ENCODE assay signal across 1 cellular context in genomic region chr11:126268708-126269579, GRCh38.
A peak's percentile ranks its signal among the peaks of the same experiment; 100 is the strongest.
TF ChIP-seq lines count a peak whose summit lies in the region.

Gene FOXRED1, plus strand, starts transcription at chr11:126269154. Its CDS starts 53 bp downstream, at chr11:126269207.
Gene SRPRA, minus strand, starts transcription at chr11:126268895. Its CDS starts 91 bp downstream, at chr11:126268804.

TF ChIP-seq in K562, 482 proteins besides CTCF, POLR2A, EP300 and RAD21 (continued from another document and continues in another):
- TF ChIP-seq ZBTB43 (CRISPR knock-in tag; IDR thresholded peaks at IDR 0.05) (0 out of 2 replicates have a peak, but pooled peaks have one; percentile 50), ZBTB1 (CRISPR knock-in tag; IDR thresholded peaks at IDR 0.05; ENCODE audit: borderline replicate concordance, low read depth) (no peak), MED1 (CRISPR knock-in tag; IDR thresholded peaks at IDR 0.05; ENCODE audit: borderline replicate concordance) (no peak), RBFOX2 (IDR thresholded peaks at IDR 0.05; ENCODE audit: low read depth, low read length) (peak; percentile 97), KLF13 (tag; IDR thresholded peaks at IDR 0.05; ENCODE audit: borderline replicate concordance, low read depth) (no peak), ESRRB (CRISPR knock-in tag; IDR thresholded peaks at IDR 0.05; ENCODE audit: borderline replicate concordance) (no peak), AFF1 (IDR thresholded peaks at IDR 0.05; ENCODE audit: low read depth in 1 of 2, partially characterized antibody in 2 of 2) (no peak), SNAPC5 (CRISPR knock-in tag; IDR thresholded peaks at IDR 0.05) (no peak), ZNF347 (CRISPR knock-in tag; IDR thresholded peaks at IDR 0.05; ENCODE audit: low read depth) (no peak), TCFL5 (CRISPR knock-in tag; conservative IDR thresholded peaks at IDR 0.05) (no peak), RBM14 (IDR thresholded peaks at IDR 0.05; ENCODE audit: borderline replicate concordance, insufficient read depth, low read depth, low read length) (no peak), CBFA2T3 (IDR thresholded peaks at IDR 0.05) (no peak), SRSF1 (IDR thresholded peaks at IDR 0.05; ENCODE audit: low read depth, low read length) (no peak), ZNF23 (CRISPR knock-in tag; IDR thresholded peaks at IDR 0.05) (no peak), ZNF589 (CRISPR knock-in tag; IDR thresholded peaks at IDR 0.05; ENCODE audit: low read depth) (0 out of 2 replicates have a peak, but pooled peaks have one; percentile 49), TAF1 (IDR thresholded peaks at IDR 0.05; ENCODE audit: control insufficient read depth, extremely low read depth, insufficient read depth, low read length, severe bottlenecking) (peak; percentile 92), STAT5A (IDR thresholded peaks at IDR 0.05; ENCODE audit: borderline replicate concordance, low read length) (no peak), TCF7 (IDR thresholded peaks at IDR 0.05; ENCODE audit: borderline replicate concordance) (0 out of 2 replicates have a peak, but pooled peaks have one; percentile 58), PCBP2 (IDR thresholded peaks at IDR 0.05; ENCODE audit: low read depth, low read length, poor library complexity, severe bottlenecking) (no peak), CGGBP1 (CRISPR knock-in tag; IDR thresholded peaks at IDR 0.05) (no peak), RBM39 (optimal IDR thresholded peaks at IDR 0.05; ENCODE audit: low read depth, low read length) (no peak), ZNF778 (CRISPR knock-in tag; IDR thresholded peaks at IDR 0.05) (no peak), SREBF2 (CRISPR knock-in tag; IDR thresholded peaks at IDR 0.05) (no peak), CBFB (CRISPR knock-in tag; IDR thresholded peaks at IDR 0.05) (no peak), CC2D1A (IDR thresholded peaks at IDR 0.05) (0 out of 2 replicates have a peak, but pooled peaks have one; percentile 15), ZNF277 (CRISPR knock-in tag; IDR thresholded peaks at IDR 0.05; ENCODE audit: borderline replicate concordance) (no peak), MTA1 (IDR thresholded peaks at IDR 0.05; ENCODE audit: borderline replicate concordance) (peak; percentile 99), ATF2 (CRISPR knock-in tag; IDR thresholded peaks at IDR 0.05) (no peak), HEY1 (CRISPR knock-in tag; IDR thresholded peaks at IDR 0.05; ENCODE audit: borderline replicate concordance) (no peak), SIX5 (IDR thresholded peaks at IDR 0.05; ENCODE audit: borderline replicate concordance in 1 of 2, insufficient read depth in 1 of 2, low read depth in 1 of 2, low read length in 2 of 2) (peak in 1 of 2 experiments; percentile 3; a peak in 1 of 4 replicates), ZBTB11 (CRISPR knock-in tag; IDR thresholded peaks at IDR 0.05) (peak in 2 of 3 experiments; percentile 69 to 93; a peak in 5 of 6 replicates), KLF10 (CRISPR knock-in tag; IDR thresholded peaks at IDR 0.05) (no peak), ZFX (CRISPR knock-in tag; IDR thresholded peaks at IDR 0.05) (peak; percentile 75), PML (IDR thresholded peaks at IDR 0.05; ENCODE audit: low read length) (peak; percentile 77), ATF7 (IDR thresholded peaks at IDR 0.05) (peak; percentile 88), RNF2 (IDR thresholded peaks at IDR 0.05) (peak; percentile 37; the same call in 1 of the 2 replicates), FOXO4 (CRISPR knock-in tag; IDR thresholded peaks at IDR 0.05) (no peak), CREB1 (IDR thresholded peaks at IDR 0.05) (peak; percentile 99), CREB1 (CRISPR knock-in tag; IDR thresholded peaks at IDR 0.05) (peak; percentile 99), KLF16 (IDR thresholded peaks at IDR 0.05) (no peak), TFE3 (CRISPR knock-in tag; IDR thresholded peaks at IDR 0.05) (no peak), BRF2 (IDR thresholded peaks at IDR 0.05; ENCODE audit: borderline replicate concordance, insufficient read depth, insufficient read length) (no peak), REST (CRISPR knock-in tag; IDR thresholded peaks at IDR 0.05; ENCODE audit: low read depth) (no peak)
